In the genomic region with DNA sequence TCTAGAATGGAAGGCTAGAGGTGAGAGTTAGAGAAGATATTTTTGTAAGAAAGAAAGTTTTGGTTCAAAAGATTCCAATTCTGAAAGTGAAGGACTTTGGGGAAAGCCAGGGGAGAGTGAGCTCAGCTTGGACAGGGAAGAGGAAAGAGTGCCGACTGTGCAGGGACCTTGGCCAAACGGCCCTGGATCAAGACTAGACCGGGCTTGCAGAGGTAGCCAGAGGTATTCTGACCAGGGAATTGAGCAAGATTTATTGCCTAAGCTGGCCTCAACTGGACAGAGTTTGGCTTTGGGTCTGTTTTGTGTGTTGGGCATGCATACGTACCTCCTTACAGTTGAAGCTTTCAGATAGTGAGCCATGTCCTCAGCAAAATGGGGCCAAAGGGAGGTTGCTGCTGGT, we compare ENCODE assay signal across 18 cellular contexts. TPM values are rescaled to one million over a fixed set of nuclear protein-coding genes. Genes with fewer than 3 reads are reported as not detected.
DNase-seq lines count a peak whose midpoint lies in the region; ATAC-seq and TF ChIP-seq lines count a peak whose summit lies in the region.
"Had no signal": no experiment of that assay in that cellular context is flagged by ENCODE, and none has a peak within 500 bp of the region (broad histone marks: within the 10 kb centered on the region; RNA-seq: fewer than 3 reads in every experiment).

No MANE protein-coding gene starts in this region.

- no peak overlapping the region for H3K27ac ChIP-seq in RWPE2 (ENCODE audit: poor library complexity, severe bottlenecking)
- H3K27ac ChIP-seq: BLaER1, GM23248, HL-60 had no signal

- no peak for TF ChIP-seq CTCF in RWPE2 (IDR thresholded peaks at IDR 0.05; ENCODE audit: poor library complexity, severe bottlenecking)

- no peaks in the 10 kb centered on the region for H3K9me3 Mint-ChIP-seq in activated naive CD4-positive, alpha-beta T cell treated with anti-CD3 and anti-CD28 coated beads, Interleukin-2, amount 50 U/mL, for 24 hours
- H3K9me3 Mint-ChIP-seq in activated naive CD4-positive, alpha-beta T cell treated with anti-CD3 and anti-CD28 coated beads, Interleukin-2, amount 10 ng/mL, durations not matched to agents 7 days and 5 days = no peaks in the 10 kb centered on the region
- no peaks in the 10 kb centered on the region for H3K9me3 Mint-ChIP-seq in activated naive CD8-positive, alpha-beta T cell treated with anti-CD3 and anti-CD28 coated beads, Interleukin-2, amount 50 U/mL, for 24 hours
- H3K9me3 Mint-ChIP-seq: CD8-positive, alpha-beta memory T cell had no signal

- H3K27me3 ChIP-seq in RWPE2 (ENCODE audit: insufficient read depth, poor library complexity, severe bottlenecking) = no peaks in the 10 kb centered on the region

- CTCF ChIA-PET in activated naive CD4-positive, alpha-beta T cell treated with anti-CD3 and anti-CD28 coated beads, Interleukin-2, amount 10 ng/mL, durations not matched to agents 7 days and 5 days (lab: Charles Lee) = no interaction called here

- H3K4me1 Mint-ChIP-seq in activated naive CD4-positive, alpha-beta T cell treated with anti-CD3 and anti-CD28 coated beads, Interleukin-2, amount 50 U/mL, for 24 hours = no peaks in the 10 kb centered on the region
- H3K4me1 Mint-ChIP-seq in activated naive CD4-positive, alpha-beta T cell treated with anti-CD3 and anti-CD28 coated beads, Interleukin-2, amount 10 ng/mL, durations not matched to agents 7 days and 5 days = no peaks in the 10 kb centered on the region
- peaks cover 1% of the 10 kb centered on the region for H3K4me1 Mint-ChIP-seq in activated naive CD8-positive, alpha-beta T cell treated with anti-CD3 and anti-CD28 coated beads, Interleukin-2, amount 50 U/mL, for 24 hours
- H3K4me1 Mint-ChIP-seq: CD8-positive, alpha-beta memory T cell had no signal

- peaks cover 11% of the 10 kb centered on the region for H3K27me3 Mint-ChIP-seq in activated naive CD4-positive, alpha-beta T cell treated with anti-CD3 and anti-CD28 coated beads, Interleukin-2, amount 50 U/mL, for 24 hours
- H3K27me3 Mint-ChIP-seq in activated naive CD4-positive, alpha-beta T cell treated with anti-CD3 and anti-CD28 coated beads, Interleukin-2, amount 10 ng/mL, durations not matched to agents 7 days and 5 days = peaks cover 8% of the 10 kb centered on the region
- H3K27me3 Mint-ChIP-seq in activated naive CD8-positive, alpha-beta T cell treated with anti-CD3 and anti-CD28 coated beads, Interleukin-2, amount 50 U/mL, for 24 hours = peaks cover 18% of the 10 kb centered on the region

- no peak overlapping the region for H3K4me3 ChIP-seq in RWPE2 (ENCODE audit: severe bottlenecking)
- H3K4me3 ChIP-seq: BLaER1, GM23248 had no signal

- H3K27ac Mint-ChIP-seq in activated naive CD4-positive, alpha-beta T cell treated with anti-CD3 and anti-CD28 coated beads, Interleukin-2, amount 50 U/mL, for 24 hours = peak overlapping the region; percentile 17
- no peak overlapping the region for H3K27ac Mint-ChIP-seq in activated naive CD4-positive, alpha-beta T cell treated with anti-CD3 and anti-CD28 coated beads, Interleukin-2, amount 10 ng/mL, durations not matched to agents 7 days and 5 days
- H3K27ac Mint-ChIP-seq in activated naive CD8-positive, alpha-beta T cell treated with anti-CD3 and anti-CD28 coated beads, Interleukin-2, amount 50 U/mL, for 24 hours = no peak overlapping the region
- H3K27ac Mint-ChIP-seq: CD8-positive, alpha-beta memory T cell had no signal

- DNase-seq in activated naive CD4-positive, alpha-beta T cell treated with anti-CD3 and anti-CD28 coated beads, Interleukin-2, amount 10 ng/mL, durations not matched to agents 7 days and 5 days = no peak
- DNase-seq in RWPE2 (ENCODE audit: low spot score) = no peak
- peak; percentile 57 for DNase-seq in left lobe of liver (ENCODE audit: low spot score)
- no peak for DNase-seq in activated naive CD8-positive, alpha-beta T cell treated with anti-CD3 and anti-CD28 coated beads, Interleukin-2, amount 50 U/mL, for 24 hours
- DNase-seq in Right ventricle myocardium inferior (ENCODE audit: missing footprints) = no peak
- DNase-seq: 8988T; AML-193; Caco-2; CD8-positive, alpha-beta memory T cell; DND-41; GDM1; GM23248; IMR-90 had no signal

- H3K9me3 ChIP-seq in RWPE2 (ENCODE audit: severe bottlenecking) = no peaks in the 10 kb centered on the region
- H3K9me3 ChIP-seq: BLaER1, Caco-2 had no signal

- no peaks in the 10 kb centered on the region for H3K36me3 ChIP-seq in RWPE2 (ENCODE audit: low read depth)
- H3K36me3 ChIP-seq: BLaER1 had no signal

- H3K4me1 ChIP-seq in RWPE2 (ENCODE audit: insufficient read depth, poor library complexity, severe bottlenecking) = peaks cover 6% of the 10 kb centered on the region
- H3K4me1 ChIP-seq: BLaER1, Caco-2 had no signal

- intact Hi-C loops in Right ventricle myocardium inferior (cut with DNase I) = no loop called here

- ATAC-seq in RWPE2 (ENCODE audit: low read depth) (peak; percentile 62; the same call in 2 of the 3 replicates), left lobe of liver (peak; percentile 97), Right ventricle myocardium inferior (no peak), GM18870 (IDR thresholded peaks at IDR 0.05; ENCODE audit: unreplicated experiment) (no peak)
- ATAC-seq in activated naive CD8-positive, alpha-beta T cell treated with anti-CD3 and anti-CD28 coated beads, Interleukin-2, amount 50 U/mL, for 24 hours = no peak
- ATAC-seq: HCT116 had no signal

- H3K4me3 Mint-ChIP-seq in activated naive CD4-positive, alpha-beta T cell treated with anti-CD3 and anti-CD28 coated beads, Interleukin-2, amount 50 U/mL, for 24 hours = no peak overlapping the region
- H3K4me3 Mint-ChIP-seq in activated naive CD4-positive, alpha-beta T cell treated with anti-CD3 and anti-CD28 coated beads, Interleukin-2, amount 10 ng/mL, durations not matched to agents 7 days and 5 days = no peak overlapping the region
- H3K4me3 Mint-ChIP-seq in activated naive CD8-positive, alpha-beta T cell treated with anti-CD3 and anti-CD28 coated beads, Interleukin-2, amount 50 U/mL, for 24 hours = no peak overlapping the region
- H3K4me3 Mint-ChIP-seq: CD8-positive, alpha-beta memory T cell had no signal

- no peaks in the 10 kb centered on the region for H3K36me3 Mint-ChIP-seq in activated naive CD4-positive, alpha-beta T cell treated with anti-CD3 and anti-CD28 coated beads, Interleukin-2, amount 50 U/mL, for 24 hours
- H3K36me3 Mint-ChIP-seq in activated naive CD4-positive, alpha-beta T cell treated with anti-CD3 and anti-CD28 coated beads, Interleukin-2, amount 10 ng/mL, durations not matched to agents 7 days and 5 days = no peaks in the 10 kb centered on the region
- H3K36me3 Mint-ChIP-seq in activated naive CD8-positive, alpha-beta T cell treated with anti-CD3 and anti-CD28 coated beads, Interleukin-2, amount 50 U/mL, for 24 hours (ENCODE audit: low read depth) = no peaks in the 10 kb centered on the region
- H3K36me3 Mint-ChIP-seq: CD8-positive, alpha-beta memory T cell had no signal

RNA-seq across cellular contexts. Expression of a gene that starts 11.6 kb away (rescaled TPM):
- total RNA-seq in left lobe of liver (not detected), Right ventricle myocardium inferior (not detected)
- total RNA-seq: CD8-positive, alpha-beta memory T cell; GM23248 had no signal

Comparison
In these comparisons a context has a peak if more than half of its experiments do, and no peak if none do; other contexts are left out.
1. ATAC-seq: peak in RWPE2 (single experiment) and left lobe of liver (single experiment); none in activated naive CD8-positive, alpha-beta T cell treated with anti-CD3 and anti-CD28 coated beads, Interleukin-2, amount 50 U/mL, for 24 hours (single experiment), Right ventricle myocardium inferior (single experiment) and GM18870 (single experiment).